Comparison of ENCODE assay signal across 8 cellular contexts in the genomic region with DNA sequence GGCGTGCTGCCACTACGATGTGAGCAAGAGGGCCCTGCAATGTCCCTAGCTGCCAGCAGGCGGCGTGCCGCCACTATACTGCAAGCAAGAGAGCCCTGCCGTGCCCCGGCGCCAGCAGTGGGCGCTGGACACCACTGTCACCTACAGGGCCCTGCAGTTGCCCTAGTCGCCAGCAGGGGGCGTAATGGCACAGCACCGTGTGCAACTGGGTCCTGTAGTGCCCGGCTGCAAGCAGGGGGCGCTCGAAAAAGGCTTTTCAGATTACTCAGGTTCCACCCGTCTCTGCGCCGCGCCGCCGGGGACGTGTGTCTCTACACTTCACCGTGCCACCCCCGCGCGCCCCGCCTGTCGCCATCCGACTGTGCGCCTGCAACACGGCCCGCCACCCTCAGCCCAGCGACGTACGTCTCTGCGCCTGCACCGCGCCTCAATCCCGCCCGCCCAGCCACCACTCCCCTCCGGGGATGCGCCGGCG.
A peak's percentile ranks its signal among the peaks of the same experiment; 100 is the strongest.
DNase-seq lines count a peak whose midpoint lies in the region; ATAC-seq and TF ChIP-seq lines count a peak whose summit lies in the region.

No MANE protein-coding gene starts in this region.

- H3K4me1 ChIP-seq in CD8-positive, alpha-beta T cell (ENCODE audit: insufficient read depth, low read length) = no peaks in the 10 kb centered on the region
- no peaks in the 10 kb centered on the region for H3K4me1 ChIP-seq in ascending aorta

- H3K27me3 Mint-ChIP-seq in CD8-positive, alpha-beta T cell (ENCODE audit: low read depth) = peaks cover 6% of the 10 kb centered on the region
- peaks cover 0 to 15% (median 2%) of the 10 kb centered on the region in 5 donors for H3K27me3 Mint-ChIP-seq in naive thymus-derived CD8-positive, alpha-beta T cell

- intact Hi-C loops in CD8-positive, alpha-beta T cell (cut with DNase I, micrococcal nuclease) = no loop called here
- intact Hi-C loops in ascending aorta (cut with DNase I) = no loop called here

- no peaks in the 10 kb centered on the region for H3K27me3 ChIP-seq in CD8-positive, alpha-beta T cell (ENCODE audit: insufficient read depth, low read length)
- H3K27me3 ChIP-seq in ascending aorta = no peaks in the 10 kb centered on the region

- CTCF ChIA-PET in CD8-positive, alpha-beta T cell (lab: Charles Lee) = interaction anchor here (2.5 kb wide), 1 partner anchor 10 kb away, joined by 12 read pairs; no protein-coding TSS in a partner anchor

- POLR2A ChIA-PET in CD8-positive, alpha-beta T cell (lab: Charles Lee) = no interaction called here
- POLR2A ChIA-PET in naive thymus-derived CD8-positive, alpha-beta T cell (lab: Charles Lee) = no interaction called here

- peak; percentile 52 for TF ChIP-seq CTCF in CD8-positive, alpha-beta T cell (IDR thresholded peaks at IDR 0.05)
- peak; percentile 57 to 60 (median 60) for TF ChIP-seq CTCF in ascending aorta (IDR thresholded peaks at IDR 0.05)

- H3K9me3 Mint-ChIP-seq in CD8-positive, alpha-beta T cell = no peaks in the 10 kb centered on the region
- H3K9me3 Mint-ChIP-seq in naive thymus-derived CD8-positive, alpha-beta T cell = no peaks in the 10 kb centered on the region

- H3K4me1 Mint-ChIP-seq in CD8-positive, alpha-beta T cell (ENCODE audit: low read depth) = no peaks in the 10 kb centered on the region
- H3K4me1 Mint-ChIP-seq in naive thymus-derived CD8-positive, alpha-beta T cell = no peaks in the 10 kb centered on the region

- no peaks in the 10 kb centered on the region for H3K36me3 Mint-ChIP-seq in CD8-positive, alpha-beta T cell
- H3K36me3 Mint-ChIP-seq in naive thymus-derived CD8-positive, alpha-beta T cell = no peaks in the 10 kb centered on the region

- no peaks in the 10 kb centered on the region for H3K36me3 ChIP-seq in CD8-positive, alpha-beta T cell (ENCODE audit: insufficient read depth, low read length)
- no peaks in the 10 kb centered on the region for H3K36me3 ChIP-seq in ascending aorta

- peak in 2 of 7 experiments; percentile 36 to 61 for DNase-seq in CD8-positive, alpha-beta T cell
- DNase-seq in Kasumi-1 (lab: John Stamatoyannopoulos, UW) (peak; percentile 9 to 23), ascending aorta (ENCODE audit: low spot score in 2 of 2) (peak in 1 of 2 donors; percentile 71), ecto neural progenitor cell (ENCODE audit: low spot score) (no peak), cerebellar nuclear complex (lab: John Stamatoyannopoulos, UW) (no peak)
- peak in 8 of 10 donors; percentile 13 to 71 (median 34) for DNase-seq in naive thymus-derived CD8-positive, alpha-beta T cell

- peak; percentile 46 for ATAC-seq in CD8-positive, alpha-beta T cell
- ATAC-seq in naive thymus-derived CD8-positive, alpha-beta T cell = peak in 1 of 2 donors; percentile 62
- ATAC-seq in GM19467 (IDR thresholded peaks at IDR 0.05; ENCODE audit: unreplicated experiment) = no peak
- no peak for ATAC-seq in GM21515 (IDR thresholded peaks at IDR 0.05; ENCODE audit: unreplicated experiment)

- H3K4me3 ChIP-seq in CD8-positive, alpha-beta T cell (ENCODE audit: low read depth, low read length) = no peak overlapping the region
- H3K4me3 ChIP-seq in ascending aorta = no peak overlapping the region

- no peak overlapping the region for H3K27ac Mint-ChIP-seq in CD8-positive, alpha-beta T cell
- H3K27ac Mint-ChIP-seq in naive thymus-derived CD8-positive, alpha-beta T cell = no peak overlapping the region

- H3K9me3 ChIP-seq in CD8-positive, alpha-beta T cell (ENCODE audit: low read length) = no peaks in the 10 kb centered on the region
- no peaks in the 10 kb centered on the region for H3K9me3 ChIP-seq in ascending aorta

- no peak overlapping the region for H3K4me3 Mint-ChIP-seq in CD8-positive, alpha-beta T cell
- no peak overlapping the region for H3K4me3 Mint-ChIP-seq in naive thymus-derived CD8-positive, alpha-beta T cell

- no peak overlapping the region for H3K27ac ChIP-seq in CD8-positive, alpha-beta T cell (ENCODE audit: low read depth, low read length)
- no peak overlapping the region for H3K27ac ChIP-seq in ascending aorta

Comparison
In these comparisons a context has a peak if more than half of its experiments do, and no peak if none do; other contexts are left out.
1. DNase-seq: peak in Kasumi-1 (2 of 2) and naive thymus-derived CD8-positive, alpha-beta T cell (8 of 10); none in ecto neural progenitor cell (single experiment) and cerebellar nuclear complex (0 of 2).